12 cellular contexts compared by ENCODE assay signal in genomic region chr17:81889602-81890001, GRCh38. TPM values are rescaled to one million over a fixed set of nuclear protein-coding genes. Genes with fewer than 3 reads are reported as not detected.
DNase-seq lines count a peak whose midpoint lies in the region; ATAC-seq and TF ChIP-seq lines count a peak whose summit lies in the region.
"Had no signal": no experiment of that assay in that cellular context is flagged by ENCODE, and none has a peak within 500 bp of the region (broad histone marks: within the 10 kb centered on the region; RNA-seq: fewer than 3 reads in every experiment).

No MANE protein-coding gene starts in this region.

- WGBS in transverse colon (ENCODE audit: low coverage in 1 of 2), 2 donors: 91% methylated on average over 9 of the region's 9 CpGs; no CpG with 5 or more reads in 1 of the 2 donors

- intact Hi-C loops in activated T-helper 2 cell treated with anti-CD3 and anti-CD28 coated beads, Interferon-gamma antibody, Interleukin-2, Interleukin-4, amounts not matched to agents 10 μg/mL and 5 μg/mL and 100 μg/mL, durations not matched to agents 14 hours and 24 hours and 36 hours (cut with micrococcal nuclease): loop anchor here (2.0 kb wide), 1 partner anchor 19 kb away; the partner anchor contains the start of gene ARHGDIA
- intact Hi-C loops in transverse colon (cut with DNase I; ENCODE audit: low total_unique reads): no loop called here

- no peak for ATAC-seq in foreskin keratinocyte
- ATAC-seq in GM18870 (IDR thresholded peaks at IDR 0.05; ENCODE audit: unreplicated experiment): no peak
- ATAC-seq: body of pancreas, heart left ventricle had no signal

- H3K27ac ChIP-seq in C4-2B: peak overlapping the region; percentile 95; the same call in 1 of the 2 replicates
- no peak overlapping the region for H3K27ac ChIP-seq in foreskin keratinocyte
- no peak overlapping the region for H3K27ac ChIP-seq in transverse colon

- H3K9me3 Mint-ChIP-seq in HFFc6 (no peaks in the 10 kb centered on the region), mesothelial cell of epicardium (no peaks in the 10 kb centered on the region)
- H3K9me3 Mint-ChIP-seq in activated T-helper 2 cell treated with anti-CD3 and anti-CD28 coated beads, Interferon-gamma antibody, Interleukin-2, Interleukin-4, amounts not matched to agents 10 μg/mL and 5 μg/mL and 100 μg/mL, durations not matched to agents 14 hours and 24 hours and 36 hours: no peaks in the 10 kb centered on the region

- H3K4me1 Mint-ChIP-seq in HFFc6 (ENCODE audit: low read depth): peaks cover 37% of the 10 kb centered on the region
- H3K4me1 Mint-ChIP-seq in activated T-helper 2 cell treated with anti-CD3 and anti-CD28 coated beads, Interferon-gamma antibody, Interleukin-2, Interleukin-4, amounts not matched to agents 10 μg/mL and 5 μg/mL and 100 μg/mL, durations not matched to agents 14 hours and 24 hours and 36 hours (ENCODE audit: low read depth): peaks cover 18% of the 10 kb centered on the region
- H3K4me1 Mint-ChIP-seq in mesothelial cell of epicardium: peaks cover 11% of the 10 kb centered on the region

- H3K4me3 Mint-ChIP-seq in HFFc6: peak overlapping the region; percentile 91
- H3K4me3 Mint-ChIP-seq in activated T-helper 2 cell treated with anti-CD3 and anti-CD28 coated beads, Interferon-gamma antibody, Interleukin-2, Interleukin-4, amounts not matched to agents 10 μg/mL and 5 μg/mL and 100 μg/mL, durations not matched to agents 14 hours and 24 hours and 36 hours (ENCODE audit: low read depth): peak overlapping the region; percentile 88
- H3K4me3 Mint-ChIP-seq in mesothelial cell of epicardium: peak overlapping the region; percentile 78

- TF ChIP-seq POLR2A in transverse colon (IDR thresholded peaks at IDR 0.05): no peak

- H3K4me1 ChIP-seq in foreskin keratinocyte: no peaks in the 10 kb centered on the region
- peaks cover 16 to 25% (median 20%) of the 10 kb centered on the region in 4 donors for H3K4me1 ChIP-seq in transverse colon

- no peaks in the 10 kb centered on the region for H3K9me3 ChIP-seq in transverse colon
- H3K9me3 ChIP-seq: body of pancreas, heart left ventricle, neutrophil had no signal

- H3K27ac Mint-ChIP-seq in HFFc6 (peak overlapping the region; percentile 89), mesothelial cell of epicardium (peak overlapping the region; percentile 47)
- peak overlapping the region; percentile 92 for H3K27ac Mint-ChIP-seq in activated T-helper 2 cell treated with anti-CD3 and anti-CD28 coated beads, Interferon-gamma antibody, Interleukin-2, Interleukin-4, amounts not matched to agents 10 μg/mL and 5 μg/mL and 100 μg/mL, durations not matched to agents 14 hours and 24 hours and 36 hours

- H3K27me3 ChIP-seq in foreskin keratinocyte (no peaks in the 10 kb centered on the region), transverse colon (no peaks in the 10 kb centered on the region)
- H3K27me3 ChIP-seq: body of pancreas, heart left ventricle, neutrophil had no signal

- DNase-seq in HFFc6 (no peak), mesothelial cell of epicardium (ENCODE audit: low spot score in 2 of 2, unreplicated experiment in 2 of 2) (no peak), foreskin keratinocyte (no peak), NCI-H526 (lab: John Stamatoyannopoulos, UW) (no peak), transverse colon (no peak)
- no peak for DNase-seq in activated T-helper 2 cell treated with anti-CD3 and anti-CD28 coated beads, Interferon-gamma antibody, Interleukin-2, Interleukin-4, amounts not matched to agents 10 μg/mL and 5 μg/mL and 100 μg/mL, durations not matched to agents 14 hours and 24 hours and 36 hours (ENCODE audit: low spot score)
- DNase-seq: body of pancreas, KBM-7 had no signal

- TF ChIP-seq CTCF in C4-2B (conservative IDR thresholded peaks at IDR 0.05): no peak
- no peak for TF ChIP-seq CTCF in HFFc6 (IDR thresholded peaks at IDR 0.05)
- TF ChIP-seq CTCF in mesothelial cell of epicardium (IDR thresholded peaks at IDR 0.05; ENCODE audit: unreplicated experiment): no peak
- no peak for TF ChIP-seq CTCF in foreskin keratinocyte (conservative IDR thresholded peaks at IDR 0.05)
- no peak for TF ChIP-seq CTCF in transverse colon (IDR thresholded peaks at IDR 0.05)

- H3K36me3 ChIP-seq in transverse colon: peaks cover 0 to 27% (median 13%) of the 10 kb centered on the region in 4 donors

- H3K36me3 Mint-ChIP-seq in HFFc6 (ENCODE audit: low read depth) (peaks cover 41% of the 10 kb centered on the region), mesothelial cell of epicardium (peaks cover 23% of the 10 kb centered on the region)
- H3K36me3 Mint-ChIP-seq in activated T-helper 2 cell treated with anti-CD3 and anti-CD28 coated beads, Interferon-gamma antibody, Interleukin-2, Interleukin-4, amounts not matched to agents 10 μg/mL and 5 μg/mL and 100 μg/mL, durations not matched to agents 14 hours and 24 hours and 36 hours (ENCODE audit: low read depth): peaks cover 63% of the 10 kb centered on the region

- peaks cover 4% of the 10 kb centered on the region for H3K27me3 Mint-ChIP-seq in HFFc6 (ENCODE audit: insufficient read depth)
- H3K27me3 Mint-ChIP-seq in activated T-helper 2 cell treated with anti-CD3 and anti-CD28 coated beads, Interferon-gamma antibody, Interleukin-2, Interleukin-4, amounts not matched to agents 10 μg/mL and 5 μg/mL and 100 μg/mL, durations not matched to agents 14 hours and 24 hours and 36 hours (ENCODE audit: low read depth): no peaks in the 10 kb centered on the region
- H3K27me3 Mint-ChIP-seq in mesothelial cell of epicardium (ENCODE audit: low read depth): no peaks in the 10 kb centered on the region

- H3K4me3 ChIP-seq in transverse colon: no peak overlapping the region

- in situ Hi-C loops in transverse colon (cut with MboI; ENCODE audit: low pct_ligation_motif_present in 1 of 4, low pct_unique_long_range_greater_than_20kb in 1 of 4, low sequenced_read_pairs in 3 of 4): no loop called here

- TF ChIP-seq EP300 in transverse colon (IDR thresholded peaks at IDR 0.05; ENCODE audit: low read depth): no peak

RNA-seq across cellular contexts. Expression of gene ALYREF, which starts 1.8 kb away (rescaled TPM):
- total RNA-seq in HFFc6 (2021; fragmentation: NEBNext Ultra II Directional; extraction: Animal tissue kit (Norgen Biotek cat#: 25700)): 100 to 1,000 TPM; 101 to 151 (median 135) TPM
- 237 and 240 TPM in 2 replicates for total RNA-seq in activated T-helper 2 cell treated with anti-CD3 and anti-CD28 coated beads, Interferon-gamma antibody, Interleukin-2, Interleukin-4, amounts not matched to agents 10 μg/mL and 5 μg/mL and 100 μg/mL, durations not matched to agents 14 hours and 24 hours and 36 hours
- total RNA-seq in mesothelial cell of epicardium (78.5 to 86.1 TPM (median 79.5 TPM) in 3 replicates), foreskin keratinocyte (115 and 140 TPM in 2 replicates), transverse colon (10 to 100 TPM; 23.1 to 47.7 (median 36.7) TPM)
- 142 and 156 TPM in 2 replicates for polyA plus RNA-seq in foreskin keratinocyte

RNA-seq across cellular contexts. Expression of gene ANAPC11, which starts 1.9 kb away (rescaled TPM):
- total RNA-seq in HFFc6 (2021; fragmentation: NEBNext Ultra II Directional; extraction: Animal tissue kit (Norgen Biotek cat#: 25700)): 100 to 1,000 TPM; 151 to 169 (median 156) TPM
- 108 and 119 TPM in 2 replicates for total RNA-seq in activated T-helper 2 cell treated with anti-CD3 and anti-CD28 coated beads, Interferon-gamma antibody, Interleukin-2, Interleukin-4, amounts not matched to agents 10 μg/mL and 5 μg/mL and 100 μg/mL, durations not matched to agents 14 hours and 24 hours and 36 hours
- total RNA-seq in mesothelial cell of epicardium (103 to 115 TPM (median 108 TPM) in 3 replicates), foreskin keratinocyte (160 and 168 TPM in 2 replicates), transverse colon (100 to 1,000 TPM in 1 of 4 donors, 10 to 100 TPM in 3; 56.7 to 126 (median 86.6) TPM)
- 295 and 335 TPM in 2 replicates for polyA plus RNA-seq in foreskin keratinocyte

RNA-seq across cellular contexts. Expression of gene NPB, which starts 12.4 kb away (rescaled TPM):
- total RNA-seq in HFFc6 (2021; fragmentation: NEBNext Ultra II Directional; extraction: Animal tissue kit (Norgen Biotek cat#: 25700)): 1 to 10 TPM in 1 of 6 experiments, under 1 TPM in 5; 0.53 to 1.5 (median 0.71) TPM
- total RNA-seq in activated T-helper 2 cell treated with anti-CD3 and anti-CD28 coated beads, Interferon-gamma antibody, Interleukin-2, Interleukin-4, amounts not matched to agents 10 μg/mL and 5 μg/mL and 100 μg/mL, durations not matched to agents 14 hours and 24 hours and 36 hours: 0.28 and 0.39 TPM in 2 replicates
- total RNA-seq in mesothelial cell of epicardium (0.75 to 1.7 TPM (median 1.2 TPM) in 3 replicates), foreskin keratinocyte (0.21 and 0.27 TPM in 2 replicates), transverse colon (under 1 TPM in 1 of 4 donors, not detected in 3; 0.41 TPM)
- 0.19 and 0.32 TPM in 2 replicates for polyA plus RNA-seq in foreskin keratinocyte

RNA-seq across cellular contexts. Expression of gene ARHGDIA, which starts 18.5 kb away (rescaled TPM):
- total RNA-seq in HFFc6 (2021; fragmentation: NEBNext Ultra II Directional; extraction: Animal tissue kit (Norgen Biotek cat#: 25700)): 1,000 to 10,000 TPM in 1 of 6 experiments, 100 to 1,000 TPM in 5; 758 to 1,040 (median 908) TPM
- 713 and 715 TPM in 2 replicates for total RNA-seq in activated T-helper 2 cell treated with anti-CD3 and anti-CD28 coated beads, Interferon-gamma antibody, Interleukin-2, Interleukin-4, amounts not matched to agents 10 μg/mL and 5 μg/mL and 100 μg/mL, durations not matched to agents 14 hours and 24 hours and 36 hours
- 258 to 275 TPM (median 268 TPM) in 3 replicates for total RNA-seq in mesothelial cell of epicardium
- total RNA-seq in foreskin keratinocyte: 574 and 576 TPM in 2 replicates
- 644 and 645 TPM in 2 replicates for polyA plus RNA-seq in foreskin keratinocyte
- 100 to 1,000 TPM; 189 to 480 (median 323) TPM for total RNA-seq in transverse colon

RNA-seq across cellular contexts. Expression of gene PCYT2, which starts 21.6 kb away (rescaled TPM):
- total RNA-seq in HFFc6 (2021; fragmentation: NEBNext Ultra II Directional; extraction: Animal tissue kit (Norgen Biotek cat#: 25700)): 10 to 100 TPM; 33.2 to 45.8 (median 35.8) TPM
- total RNA-seq in activated T-helper 2 cell treated with anti-CD3 and anti-CD28 coated beads, Interferon-gamma antibody, Interleukin-2, Interleukin-4, amounts not matched to agents 10 μg/mL and 5 μg/mL and 100 μg/mL, durations not matched to agents 14 hours and 24 hours and 36 hours: 51.5 and 51.7 TPM in 2 replicates
- total RNA-seq in mesothelial cell of epicardium: 16.8 to 20.5 TPM (median 17.5 TPM) in 3 replicates
- 56.8 and 66.6 TPM in 2 replicates for total RNA-seq in foreskin keratinocyte
- polyA plus RNA-seq in foreskin keratinocyte: 64.0 and 77.0 TPM in 2 replicates
- total RNA-seq in transverse colon: 100 to 1,000 TPM in 1 of 4 donors, 10 to 100 TPM in 3; 37.2 to 424 (median 77.1) TPM
